ENCODE assay signal across 17 cellular contexts in the genomic region with DNA sequence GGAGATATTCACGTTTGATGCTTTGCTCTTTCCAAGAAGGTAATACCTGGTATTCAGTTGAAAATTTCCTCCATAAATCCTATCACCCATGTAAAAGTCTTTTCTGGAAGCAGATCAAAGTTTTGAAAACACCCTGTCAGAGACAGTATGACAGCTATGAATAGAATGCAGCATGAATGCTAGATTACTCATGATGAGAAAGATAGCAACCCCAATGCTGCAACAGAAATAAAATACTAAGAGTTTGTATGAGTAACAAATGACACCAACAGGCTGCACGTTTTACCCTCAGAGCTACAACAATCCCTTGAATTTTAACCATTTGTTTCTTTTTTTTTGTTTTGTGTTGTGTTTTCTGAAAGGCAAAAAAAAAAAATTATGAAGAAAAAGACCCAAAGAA.
DNase-seq lines count a peak whose midpoint lies in the region; TF ChIP-seq lines count a peak whose summit lies in the region.
"Had no signal": no experiment of that assay in that cellular context is flagged by ENCODE, and none has a peak within 500 bp of the region (broad histone marks: within the 10 kb centered on the region; RNA-seq: fewer than 3 reads in every experiment).

No MANE protein-coding gene starts in this region.

- no peaks in the 10 kb centered on the region for H3K4me1 Mint-ChIP-seq in MCF 10A (ENCODE audit: insufficient read depth, unreplicated experiment)

- CTCF ChIA-PET in MCF 10A (lab: Yijun Ruan, JAX), result interaction anchor here (0.6 to 2.1 kb wide), 3 partner anchors 8 to 175 kb away, joined by 3 to 4 read pairs (median 4); no protein-coding TSS in a partner anchor

- H3K27me3 ChIP-seq in breast epithelium (peaks cover 0 to 3% of the 10 kb centered on the region in 2 donors), tibial nerve (no peaks in the 10 kb centered on the region)
- H3K27me3 ChIP-seq: neutrophil, tibial artery had no signal

- 15 to 17% methylated on average over 2 of the region's 2 CpGs for WGBS in tibial nerve, 2 donors

- H3K4me1 ChIP-seq in breast epithelium, result no peaks in the 10 kb centered on the region
- H3K4me1 ChIP-seq in tibial nerve, result no peaks in the 10 kb centered on the region
- H3K4me1 ChIP-seq: adrenal gland, heart right ventricle, tibial artery had no signal

- TF ChIP-seq EP300 in tibial nerve (IDR thresholded peaks at IDR 0.05), result no peak

- H3K4me3 ChIP-seq in breast epithelium, result no peak overlapping the region
- no peak overlapping the region for H3K4me3 ChIP-seq in tibial nerve
- H3K4me3 ChIP-seq: adrenal gland, heart right ventricle, tibial artery had no signal

- TF ChIP-seq CTCF in MCF 10A (IDR thresholded peaks at IDR 0.05; ENCODE audit: unreplicated experiment) (no peak), breast epithelium (IDR thresholded peaks at IDR 0.05) (no peak), tibial nerve (IDR thresholded peaks at IDR 0.05) (no peak)

- H3K27me3 Mint-ChIP-seq in MCF 10A (ENCODE audit: insufficient read depth, unreplicated experiment), result peaks cover 38% of the 10 kb centered on the region

- POLR2A ChIA-PET in MCF 10A (lab: Yijun Ruan, JAX), result interaction anchor here (1.4 kb wide), 1 partner anchor 201 kb away, joined by 4 read pairs; the partner anchor contains the start of gene MSL3

- no peak overlapping the region for H3K4me3 Mint-ChIP-seq in MCF 10A (ENCODE audit: unreplicated experiment)

- H3K9me3 ChIP-seq in breast epithelium, result no peaks in the 10 kb centered on the region
- no peaks in the 10 kb centered on the region for H3K9me3 ChIP-seq in tibial nerve
- H3K9me3 ChIP-seq: adrenal gland, heart right ventricle, neutrophil, tibial artery had no signal

- no peak overlapping the region for H3K27ac ChIP-seq in breast epithelium
- H3K27ac ChIP-seq in tibial nerve, result no peak overlapping the region
- H3K27ac ChIP-seq: adrenal gland, heart right ventricle, neutrophil, tibial artery had no signal

- TF ChIP-seq POLR2A in breast epithelium (IDR thresholded peaks at IDR 0.05), result no peak
- TF ChIP-seq POLR2A in tibial nerve (IDR thresholded peaks at IDR 0.05), result no peak

- no peak overlapping the region for H3K27ac Mint-ChIP-seq in MCF 10A (ENCODE audit: low read depth, unreplicated experiment)

- DNase-seq in MCF 10A (ENCODE audit: unreplicated experiment) (peak; percentile 50), breast epithelium (ENCODE audit: low spot score in 2 of 2) (no peak), amniotic stem cell (lab: John Stamatoyannopoulos, UW) (peak; percentile 7), fibroblast of the conjunctiva (ENCODE audit: low read depth) (peak; percentile 30), tibial nerve (ENCODE audit: low spot score in 2 of 2) (no peak), OCI-M1 (lab: John Stamatoyannopoulos, UW) (no peak), DMS 273 treated with DMSO at 0.1 percent for 48 hours (lab: John Stamatoyannopoulos, UW) (no peak), T-helper 9 cell (no peak)
- DNase-seq: activated T-cell treated with anti-CD3 and anti-CD28 coated beads for 4 hours; adrenal gland; effector CD8-positive, alpha-beta T cell; heart right ventricle; Kasumi-1; NCI-H2029 treated with DMSO at 0.1 percent for 48 hours; NK-92 treated with Interleukin-12 subunit alpha and Interleukin-12 subunit beta, amount 100 ng/mL, for 24 hours; tibial artery had no signal

- H3K9me3 Mint-ChIP-seq in MCF 10A (ENCODE audit: unreplicated experiment), result no peaks in the 10 kb centered on the region

- H3K36me3 ChIP-seq in breast epithelium (no peaks in the 10 kb centered on the region), tibial nerve (no peaks in the 10 kb centered on the region)
- H3K36me3 ChIP-seq: adrenal gland, heart right ventricle, neutrophil, tibial artery had no signal

- intact Hi-C loops in MCF 10A (cut with micrococcal nuclease), result no loop called here
- intact Hi-C loops in breast epithelium (cut with DNase I; ENCODE audit: low total_unique reads), result no loop called here

- peaks cover 7% of the 10 kb centered on the region for H3K36me3 Mint-ChIP-seq in MCF 10A (ENCODE audit: insufficient read depth, unreplicated experiment)

- BruUV-seq in MCF 10A (replicated peaks; lab: Mats Ljungman, UMichigan), result no TSS peak

Comparison
In these comparisons a context has a peak if more than half of its experiments do, and no peak if none do; other contexts are left out.
1. DNase-seq: peak in MCF 10A (single experiment), amniotic stem cell (single experiment) and fibroblast of the conjunctiva (single experiment); none in breast epithelium (0 of 2), tibial nerve (0 of 2), OCI-M1 (single experiment), DMS 273 treated with DMSO at 0.1 percent for 48 hours (single experiment) and T-helper 9 cell (single experiment).